In genomic region chrX:19593684-19594083, GRCh38 we compare ENCODE assay signal across 9 cellular contexts.
DNase-seq lines count a peak whose midpoint lies in the region; ATAC-seq and TF ChIP-seq lines count a peak whose summit lies in the region.
"Had no signal": no experiment of that assay in that cellular context is flagged by ENCODE, and none has a peak within 500 bp of the region (broad histone marks: within the 10 kb centered on the region; RNA-seq: fewer than 3 reads in every experiment).

No MANE protein-coding gene starts in this region.

- no peaks in the 10 kb centered on the region for H3K27me3 ChIP-seq in cardiac muscle cell
- H3K27me3 ChIP-seq in uterus = no peaks in the 10 kb centered on the region

- no peaks in the 10 kb centered on the region for H3K36me3 ChIP-seq in cardiac muscle cell
- H3K36me3 ChIP-seq in uterus = no peaks in the 10 kb centered on the region

- H3K27ac ChIP-seq in cardiac muscle cell (no peak overlapping the region), uterus (no peak overlapping the region)

- peak overlapping the region; percentile 58 for H3K27ac Mint-ChIP-seq in activated naive CD8-positive, alpha-beta T cell
- H3K27ac Mint-ChIP-seq: stimulated activated naive CD8-positive, alpha-beta T cell treated with anti-CD3 and anti-CD28 coated beads, Interleukin-15, Interleukin-2, amounts not matched to agents 100 ng/mL and 50 ng/mL, for 24 hours had no signal

- intact Hi-C loops in Right ventricle myocardium inferior (cut with DNase I) (loop anchor here (2.0 to 5.0 kb wide), 2 partner anchors 149 to 295 kb away; no protein-coding TSS in a partner anchor), uterus (cut with DNase I; ENCODE audit: low total_unique reads) (no loop called here)

- TF ChIP-seq POLR2A in NB4 (IDR thresholded peaks at IDR 0.05; ENCODE audit: extremely low read depth, insufficient read length) (no peak), uterus (IDR thresholded peaks at IDR 0.05) (no peak)

- H3K4me1 ChIP-seq in cardiac muscle cell (ENCODE audit: low read depth) (peaks cover 6% of the 10 kb centered on the region), uterus (no peaks in the 10 kb centered on the region)

- no peak overlapping the region for H3K4me3 ChIP-seq in cardiac muscle cell
- H3K4me3 ChIP-seq in NB4 (ENCODE audit: low read depth, low read length) = no peak overlapping the region
- H3K4me3 ChIP-seq in uterus = no peak overlapping the region

- DNase-seq in cardiac muscle cell (ENCODE audit: low read depth in 1 of 2, low spot score in 1 of 2) (peak; percentile 30 to 69), Right ventricle myocardium inferior (ENCODE audit: missing footprints) (no peak), NB4 (ENCODE audit: low read depth) (peak; percentile 45), inferior parietal cortex (ENCODE audit: extremely low spot score) (peak; percentile 66), uterus (no peak)

- no peaks in the 10 kb centered on the region for H3K9me3 Mint-ChIP-seq in activated naive CD8-positive, alpha-beta T cell (ENCODE audit: low read depth)
- H3K9me3 Mint-ChIP-seq: stimulated activated naive CD8-positive, alpha-beta T cell treated with anti-CD3 and anti-CD28 coated beads, Interleukin-15, Interleukin-2, amounts not matched to agents 100 ng/mL and 50 ng/mL, for 24 hours had no signal

- ATAC-seq in Right ventricle myocardium inferior (no peak), HG03520 (IDR thresholded peaks at IDR 0.05; ENCODE audit: unreplicated experiment) (no peak), GM18502 (IDR thresholded peaks at IDR 0.05; ENCODE audit: poor library complexity, unreplicated experiment) (no peak)

- no peaks in the 10 kb centered on the region for H3K27me3 Mint-ChIP-seq in activated naive CD8-positive, alpha-beta T cell
- H3K27me3 Mint-ChIP-seq: stimulated activated naive CD8-positive, alpha-beta T cell treated with anti-CD3 and anti-CD28 coated beads, Interleukin-15, Interleukin-2, amounts not matched to agents 100 ng/mL and 50 ng/mL, for 24 hours had no signal

- peak; percentile 45 for TF ChIP-seq CTCF in cardiac muscle cell (IDR thresholded peaks at IDR 0.05; ENCODE audit: low read depth, low read length)
- TF ChIP-seq CTCF in NB4 (IDR thresholded peaks at IDR 0.05; ENCODE audit: low read depth, low read length) = peak; percentile 18
- TF ChIP-seq CTCF in uterus (IDR thresholded peaks at IDR 0.05) = peak; percentile 39 to 61 (median 46)

- H3K4me3 Mint-ChIP-seq in activated naive CD8-positive, alpha-beta T cell = no peak overlapping the region
- H3K4me3 Mint-ChIP-seq: stimulated activated naive CD8-positive, alpha-beta T cell treated with anti-CD3 and anti-CD28 coated beads, Interleukin-15, Interleukin-2, amounts not matched to agents 100 ng/mL and 50 ng/mL, for 24 hours had no signal

- peaks cover 3% of the 10 kb centered on the region for H3K36me3 Mint-ChIP-seq in activated naive CD8-positive, alpha-beta T cell

- peaks cover 11% of the 10 kb centered on the region for H3K4me1 Mint-ChIP-seq in activated naive CD8-positive, alpha-beta T cell (ENCODE audit: low read depth)

- H3K9me3 ChIP-seq in cardiac muscle cell (ENCODE audit: low read depth) (no peaks in the 10 kb centered on the region), uterus (no peaks in the 10 kb centered on the region)

Comparison
In these comparisons a context has a peak if more than half of its experiments do, and no peak if none do; other contexts are left out.
1. DNase-seq: peak in cardiac muscle cell (2 of 2), NB4 (single experiment) and inferior parietal cortex (single experiment); none in Right ventricle myocardium inferior (single experiment) and uterus (0 of 2).
2. Peak in every context shown above with its lines, with median percentiles within 50 percentile points of each other: CTCF ChIP-seq.